Comparison of ENCODE assay signal across 24 cellular contexts in the genomic region with DNA sequence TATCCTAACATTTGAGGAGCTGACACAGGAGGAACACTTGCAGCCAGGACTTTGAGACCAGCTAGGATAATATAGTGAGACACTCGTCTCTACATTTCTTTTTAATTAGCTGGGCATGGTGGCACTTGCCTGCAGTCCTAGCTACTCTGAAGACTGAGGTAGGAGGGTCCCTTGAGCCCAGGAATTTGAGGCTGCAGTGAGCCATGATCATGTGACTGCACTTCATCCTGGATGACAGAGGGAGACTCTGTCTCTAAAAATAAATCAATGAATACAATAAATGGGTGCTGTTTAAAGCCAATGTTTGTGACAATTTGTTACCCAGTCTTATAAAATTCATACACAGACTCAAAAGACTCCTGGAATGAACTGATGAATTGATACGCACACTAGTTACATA. TPM values are rescaled to one million over a fixed set of nuclear protein-coding genes. Genes with fewer than 3 reads are reported as not detected.
DNase-seq lines count a peak whose midpoint lies in the region; ATAC-seq, FAIRE-seq and TF ChIP-seq lines count a peak whose summit lies in the region.
"Had no signal": no experiment of that assay in that cellular context is flagged by ENCODE, and none has a peak within 500 bp of the region (broad histone marks: within the 10 kb centered on the region; RNA-seq: fewer than 3 reads in every experiment).

No MANE protein-coding gene starts in this region.

- TF ChIP-seq POLR2A in K562 (conservative IDR thresholded peaks at IDR 0.05) = no peak
- TF ChIP-seq POLR2A in prostate gland (IDR thresholded peaks at IDR 0.05) = no peak

- 60% methylated on average over 2 of the region's 2 CpGs for WGBS in mammary epithelial cell (ENCODE audit: low coverage, missing lambda C conversion rate)
- 9% methylated on average over 2 of the region's 2 CpGs for WGBS in K562 (ENCODE audit: insufficient coverage, low coverage, missing lambda C conversion rate)
- 63% methylated on average over 2 of the region's 2 CpGs for WGBS in prostate gland

- TF ChIP-seq RAD21 in K562 (CRISPR knock-in tag; conservative IDR thresholded peaks at IDR 0.05 in 1 of 2, IDR thresholded peaks at IDR 0.05 in 1 of 2) = no peak

- POLR2A ChIA-PET in MCF 10A (lab: Yijun Ruan, JAX) (no interaction called here), K562 (lab: Yijun Ruan, JAX) (interaction anchor here (0.6 kb wide), 2 partner anchors 93 to 176 kb away, joined by 3 to 4 read pairs; no protein-coding TSS in a partner anchor)

- H3K9me3 Mint-ChIP-seq in MCF 10A (ENCODE audit: unreplicated experiment) = no peaks in the 10 kb centered on the region
- H3K9me3 Mint-ChIP-seq: CD4-positive, alpha-beta T cell; CD8-positive, alpha-beta T cell had no signal

- H3K27ac ChIP-seq in mammary epithelial cell (ENCODE audit: insufficient read depth, low read depth, low read length) = no peak overlapping the region
- no peak overlapping the region for H3K27ac ChIP-seq in K562 (ENCODE audit: extremely low read depth, low read depth, low read length)
- no peak overlapping the region for H3K27ac ChIP-seq in prostate gland
- H3K27ac ChIP-seq: 22Rv1; A549; BLaER1 treated with 17β-estradiol and CSF1 and Interleukin-3, amounts not matched to agents 10 nM and 100 nM; C4-2B had no signal

- no peak overlapping the region for H2AFZ ChIP-seq in mammary epithelial cell (ENCODE audit: low read depth, low read length)
- no peak overlapping the region for H2AFZ ChIP-seq in K562 (ENCODE audit: low read depth, low read length)

- BruUV-seq in mammary epithelial cell (replicated peaks; lab: Mats Ljungman, UMichigan) (TSS peak; percentile 57), MCF 10A (replicated peaks; lab: Mats Ljungman, UMichigan) (no TSS peak), K562 (replicated peaks; lab: Mats Ljungman, UMichigan) (no TSS peak)

- H3K27me3 Mint-ChIP-seq in MCF 10A (ENCODE audit: insufficient read depth, unreplicated experiment) = no peaks in the 10 kb centered on the region

- H3K27me3 ChIP-seq in mammary epithelial cell (ENCODE audit: insufficient read depth, low read length) = peaks cover 2% of the 10 kb centered on the region
- H3K27me3 ChIP-seq in K562 (ENCODE audit: control insufficient read depth in 2 of 2, insufficient read depth in 2 of 2, low read length in 2 of 2) = peaks cover 7 to 29% of the 10 kb centered on the region in 2 experiments; a peak in 4 of 5 replicates
- peaks cover 4% of the 10 kb centered on the region for H3K27me3 ChIP-seq in prostate gland (replicated peaks; ENCODE audit: insufficient read depth)

- no peaks in the 10 kb centered on the region for H3K9me3 ChIP-seq in mammary epithelial cell (replicated peaks; ENCODE audit: insufficient read depth, low read length)
- no peaks in the 10 kb centered on the region for H3K9me3 ChIP-seq in K562 (replicated peaks; ENCODE audit: control insufficient read depth, insufficient read depth, low read depth, low read length)
- H3K9me3 ChIP-seq in prostate gland = no peaks in the 10 kb centered on the region
- H3K9me3 ChIP-seq: A549, Caco-2 had no signal

- intact Hi-C loops in mammary epithelial cell (cut with micrococcal nuclease) = loop anchor here (2.0 kb wide), 1 partner anchor 29 kb away; no protein-coding TSS in a partner anchor
- intact Hi-C loops in MCF 10A (cut with micrococcal nuclease) = no loop called here
- intact Hi-C loops in K562 (cut with micrococcal nuclease) = loop anchor here (10.0 kb wide), 1 partner anchor 181 kb away; no protein-coding TSS in a partner anchor
- intact Hi-C loops in prostate gland (cut with DNase I) = no loop called here

- H3K4me1 ChIP-seq in mammary epithelial cell (ENCODE audit: insufficient read depth, low read length) (peaks cover 17% of the 10 kb centered on the region), K562 (replicated peaks in 1 of 2; ENCODE audit: control insufficient read depth in 2 of 2, insufficient read depth in 2 of 2, low read length in 2 of 2) (peaks cover 0 to 11% of the 10 kb centered on the region in 2 experiments; a peak in 1 of 5 replicates), prostate gland (replicated peaks) (no peaks in the 10 kb centered on the region)
- H3K4me1 ChIP-seq: A549; BLaER1 treated with 17β-estradiol and CSF1 and Interleukin-3, amounts not matched to agents 10 nM and 100 nM; Caco-2 had no signal

- TF ChIP-seq CTCF in mammary epithelial cell (conservative IDR thresholded peaks at IDR 0.05 in 1 of 2, IDR thresholded peaks at IDR 0.05 in 1 of 2; ENCODE audit: extremely low read depth in 1 of 2, insufficient read depth in 1 of 2, low read depth in 1 of 2, low read length in 2 of 2) (no peak), MCF 10A (IDR thresholded peaks at IDR 0.05; ENCODE audit: unreplicated experiment) (no peak), K562 (IDR thresholded peaks at IDR 0.05 in 2 of 3, conservative IDR thresholded peaks at IDR 0.05 in 1 of 3; ENCODE audit: insufficient read depth in 2 of 3, low read depth in 1 of 3, low read length in 3 of 3) (no peak), prostate gland (IDR thresholded peaks at IDR 0.05) (no peak)

- no peaks in the 10 kb centered on the region for H3K36me3 Mint-ChIP-seq in MCF 10A (ENCODE audit: insufficient read depth, unreplicated experiment)
- H3K36me3 Mint-ChIP-seq: CD8-positive, alpha-beta T cell had no signal

- no peaks in the 10 kb centered on the region for H4K20me1 ChIP-seq in mammary epithelial cell (ENCODE audit: insufficient read depth, low read length)
- no peaks in the 10 kb centered on the region for H4K20me1 ChIP-seq in K562 (replicated peaks; ENCODE audit: control insufficient read depth, insufficient read depth, low read length)
- H4K20me1 ChIP-seq: BLaER1 treated with 17β-estradiol and CSF1 and Interleukin-3, amounts not matched to agents 10 nM and 100 nM had no signal

- ATAC-seq in K562 = no peak
- ATAC-seq: CD8-positive, alpha-beta T cell had no signal

- H3K4me3 ChIP-seq in mammary epithelial cell (replicated peaks in 1 of 3; ENCODE audit: insufficient read depth in 1 of 3, low read depth in 2 of 3, low read length in 3 of 3) = no peak overlapping the region
- H3K4me3 ChIP-seq in K562 = no peak overlapping the region
- H3K4me3 ChIP-seq in prostate gland = no peak overlapping the region
- H3K4me3 ChIP-seq: A549; BLaER1 treated with 17β-estradiol and CSF1 and Interleukin-3, amounts not matched to agents 10 nM and 100 nM had no signal

- DNase-seq in mammary epithelial cell (peak; percentile 21), MCF 10A (ENCODE audit: unreplicated experiment) (no peak), K562 (ENCODE audit: extremely low read depth in 1 of 4, low spot score in 3 of 4) (no peak), kidney tubule cell (ENCODE audit: low spot score) (peak; percentile 31), prostate gland (ENCODE audit: low spot score) (no peak), cerebellar nuclear complex (lab: John Stamatoyannopoulos, UW) (no peak)
- DNase-seq: AML-193; Caco-2; Calu3; CD4-positive, alpha-beta T cell; CD8-positive, alpha-beta T cell; DMS79 treated with DMSO at 0.1 percent for 48 hours; GF-D8 had no signal

- no peaks in the 10 kb centered on the region for H3K9me1 ChIP-seq in K562 (ENCODE audit: control insufficient read depth, insufficient read depth, low read length)

- no peaks in the 10 kb centered on the region for H3K36me3 ChIP-seq in mammary epithelial cell (ENCODE audit: insufficient read depth, low read length)
- H3K36me3 ChIP-seq in K562 (ENCODE audit: control insufficient read depth, insufficient read depth, low read length) = no peaks in the 10 kb centered on the region
- H3K36me3 ChIP-seq in prostate gland = no peaks in the 10 kb centered on the region
- H3K36me3 ChIP-seq: BLaER1 treated with 17β-estradiol and CSF1 and Interleukin-3, amounts not matched to agents 10 nM and 100 nM had no signal

- no peak overlapping the region for H3K27ac Mint-ChIP-seq in MCF 10A (ENCODE audit: low read depth, unreplicated experiment)
- H3K27ac Mint-ChIP-seq: B cell; CD4-positive, alpha-beta T cell; CD8-positive, alpha-beta T cell had no signal

- FAIRE-seq in K562 (lab: Jason Lieb, UNC) = no peak
- FAIRE-seq: A549, D721Med, G401.6, GM12891, GM19239 had no signal

- dilution Hi-C loops in mammary epithelial cell (cut with HindIII; ENCODE audit: low sequenced_read_pairs) = no loop called here

- H3K9ac ChIP-seq in mammary epithelial cell (ENCODE audit: insufficient read depth, low read length) = no peak overlapping the region
- H3K9ac ChIP-seq in K562 (ENCODE audit: insufficient read depth in 1 of 2, low read depth in 2 of 2, low read length in 2 of 2) = no peak overlapping the region
- H3K9ac ChIP-seq: BLaER1 treated with 17β-estradiol and CSF1 and Interleukin-3, amounts not matched to agents 10 nM and 100 nM had no signal

- in situ Hi-C loops in mammary epithelial cell (cut with MboI; ENCODE audit: low sequenced_read_pairs in 2 of 2) = loop anchor here (10.0 to 25.0 kb wide), 2 partner anchors 81 to 336 kb away; partner anchors contain the start of genes TRIM10 (in 1 of the 2) and TRIM15 (in 1 of the 2)
- in situ Hi-C loops in K562 (cut with MboI) = loop anchor here (25.0 kb wide), 1 partner anchor 89 kb away; no protein-coding TSS in a partner anchor

- no peaks in the 10 kb centered on the region for H3K79me2 ChIP-seq in mammary epithelial cell (ENCODE audit: insufficient read depth, low read length)
- no peaks in the 10 kb centered on the region for H3K79me2 ChIP-seq in K562 (ENCODE audit: control insufficient read depth, insufficient read depth, low read length)

- no peak overlapping the region for H3K4me3 Mint-ChIP-seq in MCF 10A (ENCODE audit: unreplicated experiment)
- H3K4me3 Mint-ChIP-seq: B cell; CD4-positive, alpha-beta T cell; CD8-positive, alpha-beta T cell had no signal

- H3K4me2 ChIP-seq in mammary epithelial cell (ENCODE audit: insufficient read depth, low read depth, low read length) (no peak overlapping the region), K562 (ENCODE audit: insufficient read depth, low read length) (no peak overlapping the region)
- H3K4me2 ChIP-seq: A549; BLaER1 treated with 17β-estradiol and CSF1 and Interleukin-3, amounts not matched to agents 10 nM and 100 nM had no signal

- TF ChIP-seq EP300 in K562 (IDR thresholded peaks at IDR 0.05; ENCODE audit: low read length) = no peak

- H3K4me1 Mint-ChIP-seq in MCF 10A (ENCODE audit: insufficient read depth, unreplicated experiment) = peaks cover 8% of the 10 kb centered on the region

- CTCF ChIA-PET in mammary epithelial cell (lab: Charles Lee; ENCODE audit: low non-redundant PET) (interaction anchor here (0.6 kb wide), 1 partner anchor 130 kb away, joined by 3 read pairs; no protein-coding TSS in a partner anchor), MCF 10A (lab: Yijun Ruan, JAX) (interaction anchor here (1.0 kb wide), 1 partner anchor 9 kb away, joined by 6 read pairs; no protein-coding TSS in a partner anchor), K562 (lab: Yijun Ruan, JAX; ENCODE audit: low intra/inter-chr PET ratio) (interaction anchor here (1.0 kb wide), 1 partner anchor 9 kb away, joined by 4 read pairs; no protein-coding TSS in a partner anchor)

RNA-seq across cellular contexts. Expression of gene HLA-G, which starts 1.8 kb away (rescaled TPM):
- total RNA-seq in mammary epithelial cell (under 1 TPM in 1 of 2 donors, not detected in 1; 0.33 TPM), MCF 10A (2022) (not detected in 2 replicates), K562 (2014; rRNA removed) (not detected in 2 replicates), K562 (2014; rRNA removed; fragmentation: Illumina TruSeq; extraction: Trizol) (not detected in 2 replicates), K562 (2015; rRNA removed; fragmentation: Illumina TruSeq; extraction: Trizol) (not detected in 2 replicates), K562 (2021) (not detected in 2 replicates), prostate gland (1 to 10 TPM in 1 of 2 donors, not detected in 1; 1.8 TPM)
- polyA plus RNA-seq in mammary epithelial cell (2.7 TPM), K562 (2011; rRNA removed) (not detected in 2 replicates), K562 (2014; fragmentation: Illumina TruSeq; extraction: Trizol) (not detected in 2 replicates), K562 (2014; fragmentation: Nextera tagmentation; extraction: Ambion mirVana) (not detected), K562 (2014; rRNA removed) (0.13 TPM in 1 of 2 replicates, not detected in the other)
- polyA minus RNA-seq in mammary epithelial cell = not detected
- total RNA-seq in K562 (2011; cell fraction: chromatin; rRNA removed; ENCODE audit: low replicate concordance) = not detected in 2 replicates
- total RNA-seq in K562 (2011; cell fraction: nucleolus; rRNA removed) = not detected in 2 replicates
- not detected in 2 replicates for total RNA-seq in K562 (2011; cell fraction: nucleoplasm; rRNA removed)
- not detected in 2 replicates for polyA plus RNA-seq in K562 (2011; cell fraction: cytosol; rRNA removed)
- polyA plus RNA-seq in K562 (2011; cell fraction: nucleus; rRNA removed) = not detected in 2 replicates
- polyA plus RNA-seq in K562 (2012) = not detected in 2 replicates
- polyA minus RNA-seq in K562 (2011; rRNA and poly(A)+ RNA removed) = not detected in 2 replicates
- not detected in 2 replicates for polyA minus RNA-seq in K562 (2011; cell fraction: cytosol; rRNA and poly(A)+ RNA removed)
- not detected in 2 replicates for polyA minus RNA-seq in K562 (2011; cell fraction: nucleus; rRNA and poly(A)+ RNA removed)
- total RNA-seq: A172, Caco-2 had no signal
- polyA plus RNA-seq: BJ had no signal

Comparison
In these comparisons a context has a peak if more than half of its experiments do, and no peak if none do; other contexts are left out.
1. DNase-seq: peak in mammary epithelial cell (single experiment) and kidney tubule cell (single experiment); none in MCF 10A (single experiment), K562 (0 of 4), prostate gland (single experiment) and cerebellar nuclear complex (0 of 2).
2. intact Hi-C loops: an anchor here in mammary epithelial cell (2.0 kb wide) and K562 (10.0 kb wide); none called in MCF 10A and prostate gland.